Comparison of ENCODE assay signal across 8 cellular contexts in genomic region chr11:62556102-62556871, GRCh38. TPM values are rescaled to one million over a fixed set of nuclear protein-coding genes. Genes with fewer than 3 reads are reported as not detected.
DNase-seq lines count a peak whose midpoint lies in the region; ATAC-seq, FAIRE-seq and TF ChIP-seq lines count a peak whose summit lies in the region.

No MANE protein-coding gene starts in this region.

- peaks cover 3% of the 10 kb centered on the region for H3K27me3 Mint-ChIP-seq in neural progenitor cell (ENCODE audit: insufficient read depth, low read depth)

- H4K20me1 ChIP-seq in neural progenitor cell (ENCODE audit: low read depth): peaks cover 30% of the 10 kb centered on the region

- peak; percentile 83 for FAIRE-seq in GM18507 (lab: Jason Lieb, UNC)

- no peak overlapping the region for H2AFZ ChIP-seq in neural progenitor cell (replicated peaks)

- H3K9me3 Mint-ChIP-seq in neural progenitor cell: no peaks in the 10 kb centered on the region

- ATAC-seq in HG03342 (IDR thresholded peaks at IDR 0.05; ENCODE audit: unreplicated experiment): peak; percentile 33

- H3K9me3 ChIP-seq in neural progenitor cell (ENCODE audit: low read depth): no peaks in the 10 kb centered on the region
- no peaks in the 10 kb centered on the region for H3K9me3 ChIP-seq in tibial artery

- H3K36me3 Mint-ChIP-seq in neural progenitor cell: peaks cover 19% of the 10 kb centered on the region

- peak overlapping the region; percentile 96 for H3K27ac Mint-ChIP-seq in neural progenitor cell

- H3F3A ChIP-seq in neural progenitor cell (ENCODE audit: low read depth): peaks cover 94% of the 10 kb centered on the region

- H3K27ac ChIP-seq in neural progenitor cell: peak overlapping the region; percentile 71
- peak overlapping the region; percentile 90 to 98 for H3K27ac ChIP-seq in tibial artery

- H3K4me3 ChIP-seq in fibroblast of pulmonary artery (replicated peaks; ENCODE audit: low read depth, low read length) (peak overlapping the region; percentile 21), neural progenitor cell (no peak overlapping the region), tibial artery (peak overlapping the region; percentile 9 to 15)

- peaks cover 66% of the 10 kb centered on the region for H3K4me1 Mint-ChIP-seq in neural progenitor cell

- no peak for TF ChIP-seq CTCF in fibroblast of pulmonary artery (IDR thresholded peaks at IDR 0.05; ENCODE audit: low read length, missing control alignments)
- TF ChIP-seq CTCF in neural progenitor cell (IDR thresholded peaks at IDR 0.05): no peak
- TF ChIP-seq CTCF in tibial artery (IDR thresholded peaks at IDR 0.05): no peak

- no peak overlapping the region for H3K4me2 ChIP-seq in neural progenitor cell

- H3K27me3 ChIP-seq in neural progenitor cell (no peaks in the 10 kb centered on the region), tibial artery (no peaks in the 10 kb centered on the region)

- H3K79me2 ChIP-seq in neural progenitor cell (ENCODE audit: low read depth): peaks cover 19% of the 10 kb centered on the region

- DNase-seq in 8988T: peak; percentile 92
- DNase-seq in GM18507 (ENCODE audit: extremely low spot score, insufficient read length, low read depth): no peak
- DNase-seq in RKO (ENCODE audit: low spot score): peak; percentile 91
- peak; percentile 60 for DNase-seq in activated T-helper 9 cell treated with anti-CD3 and anti-CD28 coated beads, Interleukin-2, amount 50 U/mL, for 16 hours (ENCODE audit: low read depth)
- DNase-seq in fibroblast of pulmonary artery (ENCODE audit: low read depth): peak; percentile 94
- DNase-seq in neural progenitor cell (ENCODE audit: low spot score): peak; percentile 85
- peak; percentile 97 for DNase-seq in tibial artery

- no peak overlapping the region for H3K9ac ChIP-seq in neural progenitor cell

- peak overlapping the region; percentile 60 for H3K4me3 Mint-ChIP-seq in neural progenitor cell

- H3K4me1 ChIP-seq in neural progenitor cell (peaks cover 65% of the 10 kb centered on the region), tibial artery (peaks cover 4 to 80% (median 71%) of the 10 kb centered on the region in 4 donors)

- H3K36me3 ChIP-seq in neural progenitor cell (peaks cover 10% of the 10 kb centered on the region), tibial artery (peaks cover 13 to 31% (median 15%) of the 10 kb centered on the region in 3 donors)

- intact Hi-C loops in tibial artery (cut with DNase I; ENCODE audit: low total_unique reads): no loop called here

RNA-seq across cellular contexts. Expression of gene AHNAK, which starts 9.7 kb away (rescaled TPM):
- total RNA-seq in neural progenitor cell (ENCODE audit: low replicate concordance): 14.9 and 15.0 TPM in 2 replicates

RNA-seq across cellular contexts. Expression of gene EEF1G, which starts 17.4 kb away (rescaled TPM):
- 2,358 and 3,183 TPM in 2 replicates for total RNA-seq in neural progenitor cell (ENCODE audit: low replicate concordance)

RNA-seq across cellular contexts. Expression of gene TUT1, which starts 35.0 kb away (rescaled TPM):
- total RNA-seq in neural progenitor cell (ENCODE audit: low replicate concordance): 4.8 and 23.1 TPM in 2 replicates

RNA-seq across cellular contexts. Expression of gene MTA2, which starts 45.4 kb away (rescaled TPM):
- 108 and 135 TPM in 2 replicates for total RNA-seq in neural progenitor cell (ENCODE audit: low replicate concordance)

RNA-seq across cellular contexts. Expression of gene EML3, which starts 56.3 kb away (rescaled TPM):
- total RNA-seq in neural progenitor cell (ENCODE audit: low replicate concordance): 4.0 and 26.6 TPM in 2 replicates
